In genomic region chr20:34824861-34825529, GRCh38 we compare ENCODE assay signal across 8 cellular contexts. TPM values are rescaled to one million over a fixed set of nuclear protein-coding genes. Genes with fewer than 3 reads are reported as not detected.
DNase-seq lines count a peak whose midpoint lies in the region; ATAC-seq and TF ChIP-seq lines count a peak whose summit lies in the region.

No MANE protein-coding gene starts in this region.

- TF ChIP-seq CTCF in 22Rv1 (IDR thresholded peaks at IDR 0.05) (peak; percentile 6; the same call in 1 of the 2 replicates), endothelial cell (IDR thresholded peaks at IDR 0.05; ENCODE audit: unreplicated experiment) (no peak)

- peaks cover 13% of the 10 kb centered on the region for H3K4me1 Mint-ChIP-seq in endothelial cell (ENCODE audit: unreplicated experiment)

- H3K27ac ChIP-seq in 22Rv1 = peak overlapping the region; percentile 90

- no peaks in the 10 kb centered on the region for H3K9me3 Mint-ChIP-seq in endothelial cell (ENCODE audit: unreplicated experiment)

- H3K27me3 Mint-ChIP-seq in endothelial cell (ENCODE audit: unreplicated experiment) = peaks cover 6% of the 10 kb centered on the region

- H3K4me3 Mint-ChIP-seq in endothelial cell (ENCODE audit: unreplicated experiment) = peak overlapping the region; percentile 99

- H3K27ac Mint-ChIP-seq in endothelial cell (ENCODE audit: unreplicated experiment) = peak overlapping the region; percentile 95

- DNase-seq in NCI-H69 (lab: John Stamatoyannopoulos, UW) (peak; percentile 85), endothelial cell (ENCODE audit: low spot score) (peak; percentile 68), midbrain (lab: John Stamatoyannopoulos, UW) (peak; percentile 73)
- peak; percentile 4 for DNase-seq in activated CD8-positive, alpha-beta memory T cell treated with anti-CD3 and anti-CD28 coated beads, Interleukin-2, amount 50 U/mL, for 24 hours (ENCODE audit: extremely low read depth)
- DNase-seq in stimulated activated CD8-positive, alpha-beta memory T cell treated with anti-CD3 and anti-CD28 coated beads, Interleukin-15, amount 100 ng/mL, for 48 hours (ENCODE audit: low read depth in 2 of 2) = peak; percentile 43 to 51

- ATAC-seq in GM18517 (IDR thresholded peaks at IDR 0.05; ENCODE audit: unreplicated experiment) (peak; percentile 57), HG03066 (IDR thresholded peaks at IDR 0.05; ENCODE audit: low read depth, unreplicated experiment) (peak; percentile 78)

- peaks cover 13% of the 10 kb centered on the region for H3K36me3 Mint-ChIP-seq in endothelial cell (ENCODE audit: low read depth, unreplicated experiment)

RNA-seq across cellular contexts. Expression of gene NCOA6, which starts 0.5 kb away (rescaled TPM):
- 22.0 TPM for total RNA-seq in endothelial cell (ENCODE audit: unreplicated experiment)

RNA-seq across cellular contexts. Expression of gene GGT7, which starts 47.7 kb away (rescaled TPM):
- total RNA-seq in endothelial cell (ENCODE audit: unreplicated experiment) = 20.3 TPM

RNA-seq across cellular contexts. Expression of gene ACSS2, which starts 51.4 kb away (rescaled TPM):
- 53.2 TPM for total RNA-seq in endothelial cell (ENCODE audit: unreplicated experiment)

Comparison
In these comparisons a context has a peak if more than half of its experiments do, and no peak if none do; other contexts are left out.
1. Peak in every context shown above with its lines: DNase-seq, ATAC-seq and H3K27ac ChIP-seq.
2. DNase-seq: peak in every context shown above with its lines; median percentile 85 in NCI-H69; 73 in midbrain; 68 in endothelial cell; 47 in stimulated activated CD8-positive, alpha-beta memory T cell treated with anti-CD3 and anti-CD28 coated beads, Interleukin-15, amount 100 ng/mL, for 48 hours; 4 in activated CD8-positive, alpha-beta memory T cell treated with anti-CD3 and anti-CD28 coated beads, Interleukin-2, amount 50 U/mL, for 24 hours.